Comparison of ENCODE assay signal across 12 cellular contexts in the genomic region with DNA sequence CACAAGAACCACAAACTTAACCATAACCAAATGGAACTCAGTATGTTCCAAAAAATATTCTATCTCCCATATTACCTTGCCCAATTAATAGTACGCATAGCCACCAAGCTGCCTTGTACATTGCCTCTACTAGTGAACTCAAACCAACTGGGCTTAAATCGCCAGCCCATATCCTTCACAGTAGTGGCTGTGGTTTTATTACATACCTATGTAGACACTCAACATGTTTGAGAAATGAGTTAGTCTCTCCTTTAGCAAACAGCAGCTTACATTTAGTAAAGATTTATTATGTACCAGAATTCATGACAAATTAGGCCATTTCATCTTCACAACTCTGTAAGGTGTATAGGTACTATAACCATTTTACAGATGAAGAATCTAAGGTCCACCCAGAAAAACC. TPM values are rescaled to one million over a fixed set of nuclear protein-coding genes. Genes with fewer than 3 reads are reported as not detected.
A peak's percentile ranks its signal among the peaks of the same experiment; 100 is the strongest.
DNase-seq lines count a peak whose midpoint lies in the region; ATAC-seq and TF ChIP-seq lines count a peak whose summit lies in the region.
"Had no signal": no experiment of that assay in that cellular context is flagged by ENCODE, and none has a peak within 500 bp of the region (broad histone marks: within the 10 kb centered on the region; RNA-seq: fewer than 3 reads in every experiment).

No MANE protein-coding gene starts in this region.

- WGBS in H9 (ENCODE audit: extremely low coverage, insufficient read length, low lambda C conversion rate): no CpG with 5 or more reads among the region's 2 CpGs

- no peak overlapping the region for H2BK5ac ChIP-seq in H9 (ENCODE audit: insufficient read length, low read length)

- no peak overlapping the region for H3K18ac ChIP-seq in H9 (ENCODE audit: insufficient read length, low read depth, low read length)

- peaks cover 4% of the 10 kb centered on the region for H3K79me1 ChIP-seq in H9 (ENCODE audit: insufficient read depth, low read depth, low read length, poor library complexity, severe bottlenecking)

- H3K4me2 ChIP-seq in DND-41 (ENCODE audit: insufficient read depth, low read length) (no peak overlapping the region), osteoblast (ENCODE audit: insufficient read depth, low read length) (peak overlapping the region; percentile 50), H9 (ENCODE audit: insufficient read depth, insufficient read length, low read length) (no peak overlapping the region)

- H3K56ac ChIP-seq in H9 (ENCODE audit: insufficient read length, low read depth, low read length): no peak overlapping the region

- H4K8ac ChIP-seq in H9 (replicated peaks; ENCODE audit: insufficient read length, low read depth, low read length): no peak overlapping the region

- DNase-seq in DND-41 (no peak), LoVo (ENCODE audit: low spot score) (peak; percentile 8), osteoblast (ENCODE audit: insufficient read length, low spot score, missing footprints) (peak; percentile 77), H9 (no peak), NCI-H1694 treated with DMSO at 0.1 percent for 48 hours (lab: John Stamatoyannopoulos, UW) (no peak)
- DNase-seq in central memory CD8-positive, alpha-beta T cell (ENCODE audit: low spot score in 2 of 2): no peak
- DNase-seq: kidney, NCI-H1930 had no signal

- TF ChIP-seq CTCF in DND-41 (IDR thresholded peaks at IDR 0.05; ENCODE audit: borderline replicate concordance, extremely low read depth, low read length, poor library complexity, severe bottlenecking): no peak
- no peak for TF ChIP-seq CTCF in osteoblast (IDR thresholded peaks at IDR 0.05; ENCODE audit: extremely low read depth, low read depth, low read length)
- TF ChIP-seq CTCF in H9 (conservative IDR thresholded peaks at IDR 0.05): no peak

- H3K23me2 ChIP-seq in H9 (ENCODE audit: insufficient read length, low read depth, low read length, poor library complexity, severe bottlenecking): no peaks in the 10 kb centered on the region

- no peak overlapping the region for H2AK5ac ChIP-seq in H9 (ENCODE audit: insufficient read length, low read length)

- peak overlapping the region; percentile 3 for H3K4me3 Mint-ChIP-seq in central memory CD8-positive, alpha-beta T cell
- no peak overlapping the region for H3K4me3 Mint-ChIP-seq in H9

- no peak overlapping the region for H2BK15ac ChIP-seq in H9 (ENCODE audit: low read depth, low read length)

- H2BK20ac ChIP-seq in H9 (ENCODE audit: low read depth, low read length, poor library complexity, severe bottlenecking): no peak overlapping the region

- no peak overlapping the region for H3K4me3 ChIP-seq in DND-41 (ENCODE audit: low read depth in 1 of 2, low read length in 2 of 2)
- H3K4me3 ChIP-seq in osteoblast (ENCODE audit: insufficient read depth, low read length): no peak overlapping the region
- H3K4me3 ChIP-seq: right atrium auricular region had no signal

- H3K9ac ChIP-seq in DND-41 (ENCODE audit: low read depth, low read length) (no peak overlapping the region), H9 (ENCODE audit: extremely low read depth, insufficient read length, low read length) (no peak overlapping the region)

- H3K9me3 Mint-ChIP-seq in central memory CD8-positive, alpha-beta T cell: no peaks in the 10 kb centered on the region
- no peaks in the 10 kb centered on the region for H3K9me3 Mint-ChIP-seq in H9

- no peak overlapping the region for H4K5ac ChIP-seq in H9 (ENCODE audit: insufficient read length, low read depth, low read length)

- no peaks in the 10 kb centered on the region for H3K27me3 ChIP-seq in DND-41 (ENCODE audit: insufficient read depth, low read length, poor library complexity)
- H3K27me3 ChIP-seq in osteoblast (ENCODE audit: insufficient read depth, low read length): no peaks in the 10 kb centered on the region
- no peaks in the 10 kb centered on the region for H3K27me3 ChIP-seq in H9 (ENCODE audit: insufficient read depth, low read length)
- H3K27me3 ChIP-seq: right atrium auricular region had no signal

- no peak overlapping the region for H3K27ac Mint-ChIP-seq in central memory CD8-positive, alpha-beta T cell (ENCODE audit: low read depth)
- peak overlapping the region in 1 of 3 experiments; percentile 14; a peak in 2 of 7 replicates for H3K27ac Mint-ChIP-seq in H9

- no peak overlapping the region for H3K4ac ChIP-seq in H9 (ENCODE audit: low read depth, low read length)

- no peak overlapping the region for H4K91ac ChIP-seq in H9 (ENCODE audit: insufficient read length, low read depth, low read length)

- peaks cover 79% of the 10 kb centered on the region for H4K20me1 ChIP-seq in DND-41 (ENCODE audit: insufficient read depth, low read length)
- peaks cover 85% of the 10 kb centered on the region for H4K20me1 ChIP-seq in osteoblast (ENCODE audit: insufficient read depth, low read length)
- no peaks in the 10 kb centered on the region for H4K20me1 ChIP-seq in H9 (ENCODE audit: control insufficient read depth, insufficient read depth, insufficient read length)

- peaks cover 11% of the 10 kb centered on the region for H3K36me3 Mint-ChIP-seq in central memory CD8-positive, alpha-beta T cell (ENCODE audit: insufficient read depth)
- no peaks in the 10 kb centered on the region; a peak in 1 of 7 replicates for H3K36me3 Mint-ChIP-seq in H9 (ENCODE audit: insufficient read depth in 1 of 3, low read depth in 3 of 3)

- ATAC-seq in DND-41 (ENCODE audit: insufficient read depth, low read depth): no peak
- no peak for ATAC-seq in central memory CD8-positive, alpha-beta T cell (replicated peaks; ENCODE audit: extremely low read depth, poor library complexity, severe bottlenecking)
- no peak for ATAC-seq in HG02852 (IDR thresholded peaks at IDR 0.05; ENCODE audit: unreplicated experiment)
- ATAC-seq in HG03159 (IDR thresholded peaks at IDR 0.05; ENCODE audit: unreplicated experiment): no peak
- ATAC-seq: Right ventricle myocardium inferior had no signal

- H2AFZ ChIP-seq in DND-41 (ENCODE audit: low read depth, low read length) (no peak overlapping the region), osteoblast (ENCODE audit: low read length) (no peak overlapping the region), H9 (ENCODE audit: low read length) (no peak overlapping the region)

- no peak overlapping the region for H3K14ac ChIP-seq in H9 (ENCODE audit: insufficient read depth, low read length)

- peaks cover 87% of the 10 kb centered on the region for H3K4me1 Mint-ChIP-seq in central memory CD8-positive, alpha-beta T cell
- H3K4me1 Mint-ChIP-seq in H9: peaks cover 29 to 30% of the 10 kb centered on the region in 2 experiments

- H3K4me1 ChIP-seq in DND-41 (ENCODE audit: insufficient read depth, low read length): peaks cover 42% of the 10 kb centered on the region
- peaks cover 25% of the 10 kb centered on the region for H3K4me1 ChIP-seq in osteoblast (ENCODE audit: insufficient read depth, low read length)
- no peaks in the 10 kb centered on the region for H3K4me1 ChIP-seq in H9 (ENCODE audit: insufficient read depth, low read length)

- H3K27ac ChIP-seq in DND-41 (ENCODE audit: low read length): 0 out of 2 replicates have a peak overlapping the region, but pooled peaks have one; percentile 17
- H3K27ac ChIP-seq in osteoblast (ENCODE audit: low read depth, low read length): no peak overlapping the region
- no peak overlapping the region for H3K27ac ChIP-seq in H9 (ENCODE audit: insufficient read length, low read depth, low read length)

- no peaks in the 10 kb centered on the region for H3K27me3 Mint-ChIP-seq in central memory CD8-positive, alpha-beta T cell
- no peaks in the 10 kb centered on the region for H3K27me3 Mint-ChIP-seq in H9 (ENCODE audit: low read depth)

- no peak overlapping the region for H2BK12ac ChIP-seq in H9 (ENCODE audit: insufficient read length, low read depth, low read length)

- peaks cover 100% of the 10 kb centered on the region for H3K79me2 ChIP-seq in DND-41 (ENCODE audit: insufficient read depth, low read length)
- H3K79me2 ChIP-seq in osteoblast (ENCODE audit: insufficient read depth, low read length): peaks cover 98% of the 10 kb centered on the region
- peaks cover 7% of the 10 kb centered on the region; the same call in 1 of the 2 replicates for H3K79me2 ChIP-seq in H9 (ENCODE audit: insufficient read depth, low read length)

- no peak overlapping the region for H3K23ac ChIP-seq in H9 (ENCODE audit: insufficient read length, low read depth, low read length)

- H3K9me3 ChIP-seq in DND-41 (ENCODE audit: insufficient read depth, low read length, severe bottlenecking) (no peaks in the 10 kb centered on the region), osteoblast (ENCODE audit: low read depth, low read length) (no peaks in the 10 kb centered on the region), H9 (ENCODE audit: control insufficient read depth, low read depth, low read length) (no peaks in the 10 kb centered on the region)
- H3K9me3 ChIP-seq: right atrium auricular region had no signal

- H3T11ph ChIP-seq in H9 (ENCODE audit: low read length): no peak overlapping the region

- H2BK120ac ChIP-seq in H9 (ENCODE audit: low read depth, low read length, poor library complexity, severe bottlenecking): no peak overlapping the region

- H3K36me3 ChIP-seq in DND-41 (ENCODE audit: insufficient read depth, low read length): peaks cover 9% of the 10 kb centered on the region; the same call in 1 of the 2 replicates
- no peaks in the 10 kb centered on the region for H3K36me3 ChIP-seq in osteoblast (ENCODE audit: insufficient read depth, low read length)
- H3K36me3 ChIP-seq: right atrium auricular region had no signal

RNA-seq across cellular contexts. Expression of a gene that starts 41.4 kb away (rescaled TPM):
- total RNA-seq in osteoblast (68.8 and 69.0 TPM in 2 replicates), H9 (2021) (87.7 and 91.7 TPM in 2 replicates)

Comparison
In these comparisons a context has a peak if more than half of its experiments do, and no peak if none do; other contexts are left out.
1. DNase-seq: peak in LoVo (single experiment) and osteoblast (single experiment); none in DND-41 (single experiment), central memory CD8-positive, alpha-beta T cell (0 of 2), H9 (single experiment) and NCI-H1694 treated with DMSO at 0.1 percent for 48 hours (single experiment).